ENCODE assay signal across 8 cellular contexts in the genomic region with DNA sequence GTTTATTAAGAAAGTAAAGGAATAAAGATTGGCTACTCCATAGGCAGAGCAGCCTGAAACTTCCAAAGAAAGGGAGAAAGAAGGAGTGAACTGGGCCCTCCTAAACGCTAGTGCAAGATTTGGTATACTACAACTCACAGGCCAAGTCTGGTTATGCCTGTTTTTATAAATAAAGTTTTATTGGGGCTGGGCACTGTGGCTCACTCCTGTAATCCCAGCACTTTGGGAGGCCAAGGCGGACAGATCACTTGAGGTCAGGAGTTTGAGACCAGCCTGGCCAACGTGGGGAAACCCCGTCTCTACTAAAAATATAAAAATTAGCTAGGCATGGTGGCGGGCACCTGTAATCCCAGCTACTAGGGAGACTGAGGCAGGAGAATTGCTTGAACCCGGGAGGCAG. TPM values are rescaled to one million over a fixed set of nuclear protein-coding genes. Genes with fewer than 3 reads are reported as not detected.
"Had no signal": no experiment of that assay in that cellular context is flagged by ENCODE, and none has a peak within 500 bp of the region (broad histone marks: within the 10 kb centered on the region; RNA-seq: fewer than 3 reads in every experiment).

No MANE protein-coding gene starts in this region.

RNA-seq across cellular contexts. Expression of gene SSTR2, which starts 33.4 kb away (rescaled TPM):
- total RNA-seq: dermis blood vessel endothelial cell, endothelial cell of umbilical vein, epithelial cell of proximal tubule, fibroblast of lung, fibroblast of villous mesenchyme, foreskin keratinocyte, lung microvascular endothelial cell had no signal
- polyA plus RNA-seq: fibroblast of lung, foreskin keratinocyte, keratinocyte had no signal
